Comparison of ENCODE assay signal across 10 cellular contexts in the genomic region with DNA sequence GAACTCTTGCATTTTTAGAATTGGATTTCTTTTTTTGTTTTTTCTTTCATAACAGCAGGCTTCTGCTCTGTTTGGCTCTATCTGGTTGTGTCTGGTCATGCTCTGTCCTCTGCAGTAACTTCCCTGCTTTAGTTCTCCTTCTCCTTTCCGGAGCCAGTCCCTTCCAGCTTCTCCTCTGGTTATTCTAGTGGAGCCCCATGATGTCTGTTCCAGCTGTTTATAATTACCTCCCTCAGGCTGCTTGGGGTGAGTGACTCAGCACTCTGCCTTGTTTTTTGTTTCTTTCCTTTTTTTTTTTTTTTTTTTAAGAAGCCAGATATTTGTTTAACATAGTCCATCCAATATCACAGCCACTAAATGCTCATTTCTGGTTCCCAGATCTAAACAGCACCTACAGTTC.
DNase-seq lines count a peak whose midpoint lies in the region; ATAC-seq, FAIRE-seq and TF ChIP-seq lines count a peak whose summit lies in the region.
"Had no signal": no experiment of that assay in that cellular context is flagged by ENCODE, and none has a peak within 500 bp of the region (broad histone marks: within the 10 kb centered on the region; RNA-seq: fewer than 3 reads in every experiment).

No MANE protein-coding gene starts in this region.

- intact Hi-C loops in pancreas (cut with DNase I) = no loop called here

- no peaks in the 10 kb centered on the region for H3K4me1 ChIP-seq in pancreas

- ATAC-seq in pancreas (peak in 3 of 4 donors; percentile 66 to 90 (median 89)), GM18505 (IDR thresholded peaks at IDR 0.05; ENCODE audit: unreplicated experiment) (no peak), HG03135 (IDR thresholded peaks at IDR 0.05; ENCODE audit: unreplicated experiment) (no peak), GM21723 (IDR thresholded peaks at IDR 0.05; ENCODE audit: unreplicated experiment) (no peak)
- ATAC-seq: activated CD8-positive, alpha-beta T cell treated with anti-CD3 and anti-CD28 coated beads for 36 hours; GM12878 had no signal

- H3K27me3 ChIP-seq in pancreas = no peaks in the 10 kb centered on the region

- WGBS in pancreas, 2 donors = 67 to 73% methylated on average over 1 of the region's 1 CpG

- TF ChIP-seq CTCF in pancreas (IDR thresholded peaks at IDR 0.05) = no peak

- no peak overlapping the region for H3K27ac ChIP-seq in pancreas

- H3K9me3 ChIP-seq in pancreas = no peaks in the 10 kb centered on the region

- FAIRE-seq in pancreas (lab: Jason Lieb, UNC) = no peak
- FAIRE-seq: GM12878 had no signal

- no peak overlapping the region for H3K4me3 ChIP-seq in pancreas
- H3K4me3 ChIP-seq: GM12878 had no signal

- TF ChIP-seq POLR2A in GM18505 (IDR thresholded peaks at IDR 0.05; ENCODE audit: borderline replicate concordance, extremely low read depth, insufficient read depth, insufficient read length) = no peak

- DNase-seq in ELF-1 (ENCODE audit: low read depth, low spot score) = peak; percentile 86
- peak; percentile 96 for DNase-seq in RPMI7951 (ENCODE audit: low read depth)
- DNase-seq in fibroblast of the conjunctiva (ENCODE audit: low read depth) = peak; percentile 86
- DNase-seq in pancreas = peak in 1 of 6 donors; percentile 45
- DNase-seq in activated naive CD4-positive, alpha-beta T cell (lab: John Stamatoyannopoulos, UW) = no peak
- DNase-seq: activated CD8-positive, alpha-beta T cell treated with anti-CD3 and anti-CD28 coated beads for 36 hours had no signal

- H3K36me3 ChIP-seq in pancreas = no peaks in the 10 kb centered on the region

Comparison
In these comparisons a context has a peak if more than half of its experiments do, and no peak if none do; other contexts are left out.
1. DNase-seq: peak in ELF-1 (single experiment), RPMI7951 (single experiment) and fibroblast of the conjunctiva (single experiment); none in activated naive CD4-positive, alpha-beta T cell (0 of 4).
2. ATAC-seq: peak in pancreas (3 of 4); none in GM18505 (single experiment), HG03135 (single experiment) and GM21723 (single experiment).